9 cellular contexts compared by ENCODE assay signal in genomic region chr11:7548659-7549283, GRCh38. TPM values are rescaled to one million over a fixed set of nuclear protein-coding genes. Genes with fewer than 3 reads are reported as not detected.
DNase-seq lines count a peak whose midpoint lies in the region; ATAC-seq and TF ChIP-seq lines count a peak whose summit lies in the region.
"Had no signal": no experiment of that assay in that cellular context is flagged by ENCODE, and none has a peak within 500 bp of the region (broad histone marks: within the 10 kb centered on the region; RNA-seq: fewer than 3 reads in every experiment).

No MANE protein-coding gene starts in this region.

- no peak overlapping the region for H3K27ac ChIP-seq in effector memory CD4-positive, alpha-beta T cell (ENCODE audit: insufficient read depth, low read length, poor library complexity, severe bottlenecking)
- H3K27ac ChIP-seq in esophagus muscularis mucosa (replicated peaks in 1 of 4), result no peak overlapping the region
- H3K27ac ChIP-seq: neutrophil had no signal

- TF ChIP-seq CTCF in kidney epithelial cell (IDR thresholded peaks at IDR 0.05; ENCODE audit: insufficient read depth, low read length, poor library complexity, severe bottlenecking) (peak; percentile 18), esophagus muscularis mucosa (IDR thresholded peaks at IDR 0.05) (no peak)

- TF ChIP-seq POLR2A in esophagus muscularis mucosa (IDR thresholded peaks at IDR 0.05; ENCODE audit: low read depth), result no peak

- H3K27me3 ChIP-seq in kidney epithelial cell (ENCODE audit: control insufficient read depth, insufficient read depth, low read length) (no peaks in the 10 kb centered on the region), esophagus muscularis mucosa (no peaks in the 10 kb centered on the region)
- no peaks in the 10 kb centered on the region for H3K27me3 ChIP-seq in effector memory CD4-positive, alpha-beta T cell (replicated peaks; ENCODE audit: control insufficient read depth, insufficient read depth, low read length, poor library complexity, severe bottlenecking)
- H3K27me3 ChIP-seq: neutrophil had no signal

- H3K4me3 ChIP-seq in kidney epithelial cell (ENCODE audit: low read depth, low read length) (no peak overlapping the region), esophagus muscularis mucosa (no peak overlapping the region)
- no peak overlapping the region for H3K4me3 ChIP-seq in effector memory CD4-positive, alpha-beta T cell (ENCODE audit: insufficient read depth, low read depth, low read length, poor library complexity, severe bottlenecking)

- H3K36me3 ChIP-seq in kidney epithelial cell (ENCODE audit: control insufficient read depth, insufficient read depth, low read length) (no peaks in the 10 kb centered on the region), esophagus muscularis mucosa (peaks cover 0 to 8% (median 0%) of the 10 kb centered on the region in 4 donors)
- H3K36me3 ChIP-seq in effector memory CD4-positive, alpha-beta T cell (ENCODE audit: control insufficient read depth, insufficient read depth, low read length), result no peaks in the 10 kb centered on the region
- H3K36me3 ChIP-seq: neutrophil had no signal

- no peaks in the 10 kb centered on the region for H3K9me3 ChIP-seq in effector memory CD4-positive, alpha-beta T cell (ENCODE audit: control insufficient read depth, low read length)
- H3K9me3 ChIP-seq in esophagus muscularis mucosa, result no peaks in the 10 kb centered on the region
- H3K9me3 ChIP-seq: neutrophil had no signal

- intact Hi-C loops in esophagus muscularis mucosa (cut with DNase I), result no loop called here

- ATAC-seq in GM18502 (IDR thresholded peaks at IDR 0.05; ENCODE audit: poor library complexity, unreplicated experiment), result peak; percentile 85
- peak; percentile 62 for ATAC-seq in HG02840 (IDR thresholded peaks at IDR 0.05; ENCODE audit: low FRiP score, unreplicated experiment)

- peak; percentile 40 for DNase-seq in 8988T
- DNase-seq in OCI-M1 (lab: John Stamatoyannopoulos, UW), result peak; percentile 22
- no peak for DNase-seq in kidney epithelial cell (ENCODE audit: low read depth)
- no peak for DNase-seq in effector memory CD4-positive, alpha-beta T cell
- no peak for DNase-seq in NCI-H2107 treated with DMSO at 0.1 percent for 48 hours (lab: John Stamatoyannopoulos, UW; ENCODE audit: unreplicated experiment)
- DNase-seq in esophagus muscularis mucosa (ENCODE audit: extremely low spot score), result no peak

- 68% methylated on average over 5 of the region's 7 CpGs for WGBS in esophagus muscularis mucosa

- H3K4me1 ChIP-seq in effector memory CD4-positive, alpha-beta T cell (ENCODE audit: control insufficient read depth, insufficient read depth, low read length, poor library complexity, severe bottlenecking), result no peaks in the 10 kb centered on the region
- no peaks in the 10 kb centered on the region for H3K4me1 ChIP-seq in esophagus muscularis mucosa

- no peak for TF ChIP-seq EP300 in esophagus muscularis mucosa (IDR thresholded peaks at IDR 0.05)

RNA-seq across cellular contexts. Expression of gene PPFIBP2, which starts 35.0 kb away (rescaled TPM):
- 6.0 and 7.5 TPM in 2 replicates for total RNA-seq in kidney epithelial cell
- 10 to 100 TPM in 2 of 4 donors, 1 to 10 TPM in 2; 7.5 to 12.5 (median 10.0) TPM for total RNA-seq in esophagus muscularis mucosa

Comparison
In these comparisons a context has a peak if more than half of its experiments do, and no peak if none do; other contexts are left out.
1. DNase-seq: peak in 8988T (single experiment) and OCI-M1 (single experiment); none in kidney epithelial cell (single experiment), effector memory CD4-positive, alpha-beta T cell (0 of 3), NCI-H2107 treated with DMSO at 0.1 percent for 48 hours (single experiment) and esophagus muscularis mucosa (single experiment).